18 cellular contexts compared by ENCODE assay signal in the genomic region with DNA sequence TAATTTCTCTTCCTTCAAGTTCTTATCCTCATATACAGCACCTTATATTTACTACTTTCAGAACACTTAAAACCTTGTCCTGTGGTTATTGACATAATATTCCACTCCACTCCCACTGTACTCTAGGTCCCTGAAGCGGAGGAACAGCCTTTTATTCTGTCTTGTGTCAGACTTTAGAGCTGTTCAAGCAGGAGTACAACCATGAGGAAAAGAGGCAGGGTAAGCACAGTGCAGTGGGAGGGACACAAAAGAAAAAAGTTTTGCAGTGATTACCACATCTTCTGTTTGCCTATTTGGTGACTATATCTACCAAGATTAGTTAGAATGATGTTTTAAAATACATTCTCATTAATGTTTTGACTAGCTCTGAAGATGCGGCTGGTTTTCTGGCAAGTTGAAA.
"Had no signal": no experiment of that assay in that cellular context is flagged by ENCODE, and none has a peak within 500 bp of the region (broad histone marks: within the 10 kb centered on the region; RNA-seq: fewer than 3 reads in every experiment).

No MANE protein-coding gene starts in this region.

- H3K9me3 ChIP-seq: neutrophil, stomach, thoracic aorta, transverse colon had no signal

- H3K27me3 ChIP-seq: hepatocyte, neutrophil, stomach, transverse colon had no signal

- H3K4me3 ChIP-seq: hepatocyte, skin epidermis, stomach, thoracic aorta, transverse colon had no signal

- ATAC-seq: left colon; naive thymus-derived CD4-positive, alpha-beta T cell; sciatic nerve had no signal

- H3K79me2 ChIP-seq: hepatocyte had no signal

- H3K4me1 ChIP-seq: stomach, transverse colon had no signal

- H2AFZ ChIP-seq: hepatocyte had no signal

- DNase-seq: dermis blood vessel endothelial cell; erythroblast; foreskin melanocyte; head of caudate nucleus; left colon; mammary epithelial cell; naive thymus-derived CD4-positive, alpha-beta T cell; nephron progenitor cell; stimulated activated CD4-positive, alpha-beta T cell treated with anti-CD3 and anti-CD28 coated beads, Interleukin-12 subunit alpha, Interleukin-12 subunit beta, amount 100 ng/mL, for 4 hours; stimulated activated naive CD4-positive, alpha-beta T cell; stomach; substantia nigra; transverse colon had no signal

- H3K27ac ChIP-seq: hepatocyte, neutrophil, skin epidermis, stomach, thoracic aorta, transverse colon had no signal

- H3K36me3 ChIP-seq: neutrophil, stomach, thoracic aorta, transverse colon had no signal

- H3K4me2 ChIP-seq: hepatocyte had no signal
